In genomic region chr2:121862286-121862685, GRCh38 we compare ENCODE assay signal across 10 cellular contexts.
"Had no signal": no experiment of that assay in that cellular context is flagged by ENCODE, and none has a peak within 500 bp of the region (broad histone marks: within the 10 kb centered on the region; RNA-seq: fewer than 3 reads in every experiment).

No MANE protein-coding gene starts in this region.

- H3K4me1 Mint-ChIP-seq: GM23338, H9 had no signal

- DNase-seq: GM23248, GOT3, H7, H9, HCEC 1CT, HFFc6 had no signal

- H3K9me3 Mint-ChIP-seq: HFFc6 had no signal

- ATAC-seq: GM23338, HCT116 had no signal

- H3K4me3 Mint-ChIP-seq: GM23338, H9, HFFc6 had no signal

- H3K27ac Mint-ChIP-seq: GM23338, H9, HFFc6 had no signal

- FAIRE-seq: H1, H54 had no signal
